Comparison of ENCODE assay signal across 11 cellular contexts in genomic region chr18:78980777-78981651, GRCh38. TPM values are rescaled to one million over a fixed set of nuclear protein-coding genes. Genes with fewer than 3 reads are reported as not detected.
DNase-seq lines count a peak whose midpoint lies in the region; ATAC-seq and TF ChIP-seq lines count a peak whose summit lies in the region.
"Had no signal": no experiment of that assay in that cellular context is flagged by ENCODE, and none has a peak within 500 bp of the region (broad histone marks: within the 10 kb centered on the region; RNA-seq: fewer than 3 reads in every experiment).

No MANE protein-coding gene starts in this region.

- H3K27me3 Mint-ChIP-seq in H9 (ENCODE audit: low read depth) (peaks cover 41% of the 10 kb centered on the region), naive B cell (peaks cover 54 to 68% (median 58%) of the 10 kb centered on the region in 3 donors)

- no peak overlapping the region for H3K23ac ChIP-seq in H9 (ENCODE audit: insufficient read length, low read depth, low read length)

- H3F3A ChIP-seq in MM.1S (ENCODE audit: insufficient read depth, low read length), result no peaks in the 10 kb centered on the region

- intact Hi-C loops in breast epithelium (cut with DNase I; ENCODE audit: low total_unique reads), result no loop called here

- H3K79me1 ChIP-seq in H9 (ENCODE audit: insufficient read depth, low read depth, low read length, poor library complexity, severe bottlenecking), result no peaks in the 10 kb centered on the region

- no peak overlapping the region for H2AFZ ChIP-seq in H9 (ENCODE audit: low read length)
- H2AFZ ChIP-seq in MM.1S (ENCODE audit: low read length), result no peak overlapping the region

- no peak overlapping the region for H2BK120ac ChIP-seq in H9 (ENCODE audit: low read depth, low read length, poor library complexity, severe bottlenecking)

- H3K14ac ChIP-seq in H9 (ENCODE audit: insufficient read depth, low read length), result peak overlapping the region; percentile 17; the same call in 1 of the 2 replicates

- H3K23me2 ChIP-seq in H9 (ENCODE audit: insufficient read length, low read depth, low read length, poor library complexity, severe bottlenecking), result peaks cover 41% of the 10 kb centered on the region

- H4K91ac ChIP-seq in H9 (ENCODE audit: insufficient read length, low read depth, low read length), result no peak overlapping the region

- no peak overlapping the region for H4K5ac ChIP-seq in H9 (ENCODE audit: insufficient read length, low read depth, low read length)

- H3K36me3 Mint-ChIP-seq in H9 (ENCODE audit: insufficient read depth in 1 of 3, low read depth in 3 of 3) (peaks cover 0 to 4% (median 4%) of the 10 kb centered on the region in 3 experiments; a peak in 3 of 7 replicates), naive B cell (peaks cover 0 to 8% of the 10 kb centered on the region in 2 donors)

- no peak overlapping the region for H3K4me2 ChIP-seq in BLaER1
- peak overlapping the region; percentile 94 for H3K4me2 ChIP-seq in H9 (ENCODE audit: insufficient read depth, insufficient read length, low read length)
- H3K4me2 ChIP-seq in MM.1S (ENCODE audit: low read depth, low read length), result no peak overlapping the region

- peaks cover 55 to 68% of the 10 kb centered on the region in 2 experiments for H3K4me1 Mint-ChIP-seq in H9
- H3K4me1 Mint-ChIP-seq in naive B cell, result peaks cover 0 to 16% (median 16%) of the 10 kb centered on the region in 3 donors

- no peak overlapping the region for H4K8ac ChIP-seq in H9 (replicated peaks; ENCODE audit: insufficient read length, low read depth, low read length)

- H3K27me3 ChIP-seq in BLaER1, result peaks cover 55% of the 10 kb centered on the region
- peaks cover 17% of the 10 kb centered on the region for H3K27me3 ChIP-seq in H9 (ENCODE audit: insufficient read depth, low read length)
- peaks cover 0 to 90% of the 10 kb centered on the region in 2 donors for H3K27me3 ChIP-seq in breast epithelium
- no peaks in the 10 kb centered on the region for H3K27me3 ChIP-seq in MM.1S (replicated peaks; ENCODE audit: insufficient read depth, low read length)

- no peak for DNase-seq in H9
- no peak for DNase-seq in naive B cell
- no peak for DNase-seq in Ammon's horn (ENCODE audit: low spot score)
- DNase-seq in breast epithelium (ENCODE audit: low spot score in 2 of 2), result no peak
- DNase-seq in MM.1S, result no peak
- no peak for DNase-seq in NCI-H187 treated with DMSO at 0.1 percent for 48 hours (lab: John Stamatoyannopoulos, UW)
- DNase-seq: DND-41, NCI-H446 treated with DMSO at 0.1 percent for 48 hours, T-helper 9 cell had no signal

- TF ChIP-seq POLR2A in breast epithelium (IDR thresholded peaks at IDR 0.05), result no peak

- no peak overlapping the region for H3K56ac ChIP-seq in H9 (ENCODE audit: insufficient read length, low read depth, low read length)

- no peak overlapping the region for H2BK15ac ChIP-seq in H9 (ENCODE audit: low read depth, low read length)

- H3K79me2 ChIP-seq in H9 (ENCODE audit: insufficient read depth, low read length) (peaks cover 3% of the 10 kb centered on the region; the same call in 1 of the 2 replicates), MM.1S (ENCODE audit: low read length) (no peaks in the 10 kb centered on the region)

- no peak overlapping the region for H2BK5ac ChIP-seq in H9 (ENCODE audit: insufficient read length, low read length)

- no peak overlapping the region for H3K4ac ChIP-seq in H9 (ENCODE audit: low read depth, low read length)

- WGBS in H9 (ENCODE audit: extremely low coverage, insufficient read length, low lambda C conversion rate), result no CpG with 5 or more reads among the region's 78 CpGs

- H3K4me3 Mint-ChIP-seq in H9, result peak overlapping the region; percentile 77 to 92
- peak overlapping the region; percentile 13 to 80 (median 46) for H3K4me3 Mint-ChIP-seq in naive B cell

- H3K4me1 ChIP-seq in BLaER1 (no peaks in the 10 kb centered on the region), H9 (ENCODE audit: insufficient read depth, low read length) (peaks cover 7% of the 10 kb centered on the region), breast epithelium (peaks cover 0 to 4% of the 10 kb centered on the region in 2 donors), MM.1S (ENCODE audit: low read length) (no peaks in the 10 kb centered on the region)

- H3K27ac ChIP-seq in BLaER1, result no peak overlapping the region
- no peak overlapping the region for H3K27ac ChIP-seq in H9 (ENCODE audit: insufficient read length, low read depth, low read length)
- peak overlapping the region; percentile 60 for H3K27ac ChIP-seq in cingulate gyrus (ENCODE audit: low read depth, low read length)
- H3K27ac ChIP-seq in breast epithelium, result no peak overlapping the region
- H3K27ac ChIP-seq in MM.1S (ENCODE audit: low read length), result no peak overlapping the region

- H3K9me3 Mint-ChIP-seq in H9 (peaks cover 0 to 3% of the 10 kb centered on the region in 2 experiments; a peak in 1 of 5 replicates), naive B cell (peaks cover 0 to 10% (median 0%) of the 10 kb centered on the region in 7 donors)

- H2BK12ac ChIP-seq in H9 (ENCODE audit: insufficient read length, low read depth, low read length), result no peak overlapping the region

- peak overlapping the region; percentile 72 to 96 (median 94) for H3K27ac Mint-ChIP-seq in H9
- peak overlapping the region in 2 of 6 donors; percentile 1 to 14 for H3K27ac Mint-ChIP-seq in naive B cell

- no peak for ATAC-seq in naive B cell (ENCODE audit: low read depth in 2 of 2)

- H4K20me1 ChIP-seq in BLaER1, result no peaks in the 10 kb centered on the region
- no peaks in the 10 kb centered on the region for H4K20me1 ChIP-seq in H9 (ENCODE audit: control insufficient read depth, insufficient read depth, insufficient read length)
- H4K20me1 ChIP-seq in MM.1S (ENCODE audit: insufficient read depth, low read length), result no peaks in the 10 kb centered on the region

- 0 out of 2 replicates have a peak overlapping the region, but pooled peaks have one; percentile 35 for H3K4me3 ChIP-seq in BLaER1
- peak overlapping the region in 1 of 3 donors; percentile 37 for H3K4me3 ChIP-seq in breast epithelium
- no peak overlapping the region for H3K4me3 ChIP-seq in MM.1S (ENCODE audit: low read length)

- peak overlapping the region; percentile 40 for H3K18ac ChIP-seq in H9 (ENCODE audit: insufficient read length, low read depth, low read length)

- H3K9ac ChIP-seq in BLaER1, result no peak overlapping the region
- peak overlapping the region; percentile 62 for H3K9ac ChIP-seq in H9 (ENCODE audit: extremely low read depth, insufficient read length, low read length)
- H3K9ac ChIP-seq in MM.1S (ENCODE audit: low read length), result no peak overlapping the region

- H2BK20ac ChIP-seq in H9 (ENCODE audit: low read depth, low read length, poor library complexity, severe bottlenecking), result no peak overlapping the region

- no peak overlapping the region for H2AK5ac ChIP-seq in H9 (ENCODE audit: insufficient read length, low read length)

- no peak overlapping the region for H3T11ph ChIP-seq in H9 (ENCODE audit: low read length)

- TF ChIP-seq CTCF in H9 (conservative IDR thresholded peaks at IDR 0.05), result no peak
- TF ChIP-seq CTCF in breast epithelium (IDR thresholded peaks at IDR 0.05), result no peak
- no peak for TF ChIP-seq CTCF in MM.1S (IDR thresholded peaks at IDR 0.05; ENCODE audit: low read length)

- no peaks in the 10 kb centered on the region for H3K9me2 ChIP-seq in MM.1S (replicated peaks; ENCODE audit: insufficient read depth, low read length)

- no peaks in the 10 kb centered on the region for H3K36me3 ChIP-seq in BLaER1
- no peaks in the 10 kb centered on the region for H3K36me3 ChIP-seq in breast epithelium
- H3K36me3 ChIP-seq in MM.1S (replicated peaks; ENCODE audit: insufficient read depth, low read length), result no peaks in the 10 kb centered on the region

- peaks cover 50% of the 10 kb centered on the region for H3K9me3 ChIP-seq in BLaER1
- H3K9me3 ChIP-seq in H9 (ENCODE audit: control insufficient read depth, low read depth, low read length), result no peaks in the 10 kb centered on the region
- no peaks in the 10 kb centered on the region for H3K9me3 ChIP-seq in breast epithelium
- no peaks in the 10 kb centered on the region for H3K9me3 ChIP-seq in MM.1S (replicated peaks; ENCODE audit: insufficient read depth, low read length)

RNA-seq across cellular contexts. Expression of gene SALL3, which starts 1.4 kb away (rescaled TPM):
- 51.1 and 52.4 TPM in 2 replicates for total RNA-seq in H9 (2021)
- not detected for polyA plus RNA-seq in naive B cell (ENCODE audit: low read depth in 6 of 6)
- not detected for total RNA-seq in breast epithelium

Comparison
In these comparisons a context has a peak if more than half of its experiments do, and no peak if none do; other contexts are left out.
1. RNA of gene SALL3, which starts 1.4 kb away (total RNA-seq): 51.1 to 52.4 TPM in H9; not detected in breast epithelium; every median in the first group is over 10 times any median in the second.